ENCODE assay signal across 25 cellular contexts in the genomic region with DNA sequence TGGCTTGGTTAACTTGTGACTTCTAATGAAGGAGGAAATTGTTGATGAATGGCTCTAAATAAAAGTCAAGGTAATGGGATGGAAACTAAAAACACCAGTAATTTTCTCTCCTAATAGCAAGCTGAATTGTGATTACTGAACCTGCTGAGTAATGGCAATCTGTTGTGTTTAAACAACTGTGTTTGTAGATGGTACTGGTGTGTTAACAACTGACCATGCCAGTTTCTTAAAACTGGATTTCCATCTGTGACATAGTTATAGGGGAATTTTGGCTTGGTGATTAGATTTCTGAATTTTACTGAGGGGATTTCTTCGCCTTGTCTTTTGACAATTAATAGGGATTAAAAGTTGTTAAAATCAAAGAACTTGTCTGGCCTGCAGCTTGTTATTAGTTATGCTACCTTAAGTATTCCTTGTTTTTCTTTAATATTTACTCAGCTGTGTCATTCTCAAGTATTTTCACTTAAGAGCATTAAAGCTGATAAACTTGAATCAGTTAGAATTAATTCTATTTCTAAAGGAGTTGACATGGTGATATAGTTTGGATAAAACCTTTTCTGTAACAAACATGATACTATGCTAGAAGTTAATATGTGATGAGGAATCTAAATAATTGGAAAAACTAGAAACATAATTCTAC. TPM values are rescaled to one million over a fixed set of nuclear protein-coding genes. Genes with fewer than 3 reads are reported as not detected.
DNase-seq lines count a peak whose midpoint lies in the region; FAIRE-seq and TF ChIP-seq lines count a peak whose summit lies in the region.
"Had no signal": no experiment of that assay in that cellular context is flagged by ENCODE, and none has a peak within 500 bp of the region (broad histone marks: within the 10 kb centered on the region; RNA-seq: fewer than 3 reads in every experiment).

No MANE protein-coding gene starts in this region.

- H3K9me3 ChIP-seq in stomach (no peaks in the 10 kb centered on the region), ascending aorta (no peaks in the 10 kb centered on the region)
- H3K9me3 ChIP-seq: gastroesophageal sphincter, sigmoid colon had no signal

- no peaks in the 10 kb centered on the region for H3K36me3 ChIP-seq in stomach
- no peaks in the 10 kb centered on the region for H3K36me3 ChIP-seq in ascending aorta
- H3K36me3 ChIP-seq: BLaER1 treated with 17β-estradiol and CSF1 and Interleukin-3, amounts not matched to agents 10 nM and 100 nM; gastroesophageal sphincter; sigmoid colon; WERI-Rb-1 had no signal

- TF ChIP-seq EP300 in stomach (IDR thresholded peaks at IDR 0.05), result no peak

- no peak for TF ChIP-seq POLR2A in GM12891 (IDR thresholded peaks at IDR 0.05; ENCODE audit: low read depth, low read length)
- TF ChIP-seq POLR2A in stomach (IDR thresholded peaks at IDR 0.05), result no peak

- WGBS in stomach, 5 donors, result 52 to 81% (median 69%) methylated on average over 1 of the region's 1 CpG

- H3K4me1 ChIP-seq in stomach, result peaks cover 0 to 3% (median under 1%) of the 10 kb centered on the region in 4 donors
- H3K4me1 ChIP-seq in ascending aorta, result no peaks in the 10 kb centered on the region
- H3K4me1 ChIP-seq: gastroesophageal sphincter had no signal

- H3K27ac ChIP-seq in stomach (peak overlapping the region in 4 of 5 donors; percentile 2 to 54 (median 15)), ascending aorta (no peak overlapping the region)
- H3K27ac ChIP-seq: BLaER1 treated with 17β-estradiol and CSF1 and Interleukin-3, amounts not matched to agents 10 nM and 100 nM; gastroesophageal sphincter; hepatocyte; WERI-Rb-1 had no signal

- H3K4me3 ChIP-seq in stomach (no peak overlapping the region), ascending aorta (no peak overlapping the region)
- H3K4me3 ChIP-seq: BLaER1 treated with 17β-estradiol and CSF1 and Interleukin-3, amounts not matched to agents 10 nM and 100 nM; gastroesophageal sphincter; hepatocyte had no signal

- DNase-seq in GM12891 (ENCODE audit: insufficient read length, low spot score), result no peak
- DNase-seq in NCI-H146 treated with DMSO at 0.1 percent for 48 hours (lab: John Stamatoyannopoulos, UW; ENCODE audit: unreplicated experiment), result peak; percentile 55
- no peak for DNase-seq in stomach
- DNase-seq in activated CD4-positive, CD25-positive, alpha-beta regulatory T cell (lab: John Stamatoyannopoulos, UW), result no peak
- DNase-seq in GM19240 (ENCODE audit: insufficient read length, low spot score), result no peak
- no peak for DNase-seq in ascending aorta (ENCODE audit: low spot score in 2 of 2)
- DNase-seq: activated CD4-positive, alpha-beta T cell treated with anti-CD3 and anti-CD28 coated beads for 48 hours; effector CD4-positive, alpha-beta T cell; GOT3; KBM-7; naive thymus-derived CD8-positive, alpha-beta T cell; NCI-H2171; NCI-H526; occipital lobe; SIG-M5; sigmoid colon; stimulated activated CD4-positive, alpha-beta T cell treated with anti-CD3 and anti-CD28 coated beads, Interleukin-12 subunit alpha, Interleukin-12 subunit beta, amount 100 ng/mL, for 4 hours; stimulated activated CD4-positive, alpha-beta T cell treated with anti-CD3 and anti-CD28 coated beads, Interleukin-4, amount 100 ng/mL, for 24 hours; SW 1271; trophoblast cell; WERI-Rb-1 had no signal

- intact Hi-C loops in stomach (cut with DNase I; ENCODE audit: low total_unique reads) (no loop called here), ascending aorta (cut with DNase I) (no loop called here)

- FAIRE-seq in GM12891 (lab: Jason Lieb, UNC) (peak; percentile 26), TTC549 (lab: Jason Lieb, UNC) (peak; percentile 37)

- no peak for TF ChIP-seq CTCF in stomach (IDR thresholded peaks at IDR 0.05)
- no peak for TF ChIP-seq CTCF in ascending aorta (IDR thresholded peaks at IDR 0.05)

- H3K27me3 ChIP-seq in stomach (no peaks in the 10 kb centered on the region), ascending aorta (no peaks in the 10 kb centered on the region)
- H3K27me3 ChIP-seq: BLaER1 treated with 17β-estradiol and CSF1 and Interleukin-3, amounts not matched to agents 10 nM and 100 nM had no signal

TF ChIP-seq in GM12891, 5 proteins besides CTCF, POLR2A, EP300 and RAD21:
- TF ChIP-seq POLR2AphosphoS5 (IDR thresholded peaks at IDR 0.05; ENCODE audit: low read depth, low read length) (no peak), SPI1 (IDR thresholded peaks at IDR 0.05; ENCODE audit: low read depth, low read length) (no peak), PAX5 (IDR thresholded peaks at IDR 0.05; ENCODE audit: insufficient read depth, low read length, severe bottlenecking) (no peak), POU2F2 (IDR thresholded peaks at IDR 0.05; ENCODE audit: low read depth, low read length) (no peak), TAF1 (IDR thresholded peaks at IDR 0.05; ENCODE audit: low read depth, low read length) (no peak)
TF ChIP-seq in GM12891: peak in this region for 0.

RNA-seq across cellular contexts. Expression of a gene that starts 7.9 kb away (rescaled TPM):
- 8.9 TPM for polyA plus RNA-seq in GM12891 (2012; ENCODE audit: low read depth, missing spikeins)
- total RNA-seq in stomach (100 to 1,000 TPM in 1 of 5 donors, 10 to 100 TPM in 3, 1 to 10 TPM in 1; 3.2 to 103 (median 33.4) TPM), ascending aorta (5.1 TPM)
- polyA plus RNA-seq in stomach, result 10 to 100 TPM in 2 of 3 donors, 1 to 10 TPM in 1; 6.1 to 23.2 (median 20.6) TPM

Comparison
In these comparisons a context has a peak if more than half of its experiments do, and no peak if none do; other contexts are left out.
1. H3K27ac ChIP-seq: peak in stomach (4 of 5); none in ascending aorta (0 of 2).